ENCODE assay signal across 14 cellular contexts in genomic region chr6:150076196-150076893, GRCh38. TPM values are rescaled to one million over a fixed set of nuclear protein-coding genes. Genes with fewer than 3 reads are reported as not detected.
DNase-seq lines count a peak whose midpoint lies in the region; ATAC-seq and TF ChIP-seq lines count a peak whose summit lies in the region.
"Had no signal": no experiment of that assay in that cellular context is flagged by ENCODE, and none has a peak within 500 bp of the region (broad histone marks: within the 10 kb centered on the region; RNA-seq: fewer than 3 reads in every experiment).

No MANE protein-coding gene starts in this region.

- no peak overlapping the region for H3K9ac ChIP-seq in KMS-11

- peaks cover 17% of the 10 kb centered on the region for H3K4me1 ChIP-seq in KMS-11 (ENCODE audit: low read depth, poor library complexity, severe bottlenecking)

- H3K27ac ChIP-seq in KMS-11, result peak overlapping the region; percentile 1; the same call in 1 of the 2 replicates
- H3K27ac ChIP-seq: SJSA1 had no signal

- H3K4me3 ChIP-seq in KMS-11 (IDR thresholded peaks at IDR 0.05; ENCODE audit: insufficient read depth, low read depth, low read length), result no peak overlapping the region
- H3K4me3 ChIP-seq: mucosa of descending colon, SJSA1 had no signal

- no peaks in the 10 kb centered on the region for H3K27me3 ChIP-seq in KMS-11 (ENCODE audit: insufficient read depth, low read depth)
- H3K27me3 ChIP-seq: SJSA1 had no signal

- peak overlapping the region; percentile 50; the same call in 1 of the 2 replicates for H2AFZ ChIP-seq in KMS-11 (ENCODE audit: low read depth)

- no peaks in the 10 kb centered on the region for H3K79me2 ChIP-seq in KMS-11 (ENCODE audit: insufficient read depth, low read depth)

- peak overlapping the region; percentile 38; the same call in 1 of the 2 replicates for H3K4me2 ChIP-seq in KMS-11

- no peak for TF ChIP-seq CTCF in KMS-11 (conservative IDR thresholded peaks at IDR 0.05; ENCODE audit: low read depth, low read length)

- ATAC-seq in HG02840 (IDR thresholded peaks at IDR 0.05; ENCODE audit: low FRiP score, unreplicated experiment) (no peak), HG02885 (IDR thresholded peaks at IDR 0.05; ENCODE audit: poor library complexity, unreplicated experiment) (no peak)
- ATAC-seq: mucosa of descending colon had no signal

- H3K36me3 ChIP-seq in KMS-11 (ENCODE audit: insufficient read depth), result no peaks in the 10 kb centered on the region
- H3K36me3 ChIP-seq: SJSA1 had no signal

- DNase-seq in Ammon's horn (ENCODE audit: low spot score) (peak; percentile 29), astrocyte of the hippocampus (ENCODE audit: low read depth, low spot score) (peak; percentile 58), myocyte (ENCODE audit: low read depth) (peak; percentile 15), NCI-H1694 (lab: John Stamatoyannopoulos, UW) (no peak), GM19238 (ENCODE audit: insufficient read length, low spot score) (no peak)
- DNase-seq: activated CD4-positive, alpha-beta T cell treated with anti-CD3 and anti-CD28 coated beads, Interleukin-2, amount 50 U/mL, for 1 hour; CD4-positive, alpha-beta T cell; mucosa of descending colon had no signal

- H4K20me1 ChIP-seq in KMS-11 (ENCODE audit: insufficient read depth), result no peaks in the 10 kb centered on the region

RNA-seq across cellular contexts. Expression of gene ULBP3, which starts 7.4 kb away (rescaled TPM):
- total RNA-seq in myocyte, result 6.7 and 8.5 TPM in 2 replicates
- polyA plus RNA-seq in myocyte (2012), result 2.1 TPM

RNA-seq across cellular contexts. Expression of gene RAET1L, which starts 51.0 kb away (rescaled TPM):
- total RNA-seq in myocyte, result not detected in 2 replicates
- not detected for polyA plus RNA-seq in myocyte (2012)
- total RNA-seq: CD4-positive, alpha-beta T cell; mucosa of descending colon; SJSA1; skeletal muscle tissue; urinary bladder had no signal
- polyA plus RNA-seq: urinary bladder had no signal

Comparison
In these comparisons a context has a peak if more than half of its experiments do, and no peak if none do; other contexts are left out.
1. DNase-seq: peak in Ammon's horn (single experiment), astrocyte of the hippocampus (single experiment) and myocyte (single experiment); none in NCI-H1694 (single experiment) and GM19238 (single experiment).